ENCODE assay signal across 1 cellular context in genomic region chr17:42639484-42640474, GRCh38.
TF ChIP-seq lines count a peak whose summit lies in the region.

No MANE protein-coding gene starts in this region.

TF ChIP-seq in HEK293, 187 proteins besides CTCF, POLR2A, EP300 and RAD21 (continued from another document):
- no peak for TF ChIP-seq KLF17 (tag by site-specific recombination; IDR thresholded peaks at IDR 0.05)
- TF ChIP-seq ZNF785 (tag by site-specific recombination; IDR thresholded peaks at IDR 0.05) = no peak
- TF ChIP-seq AEBP2 (tag by site-specific recombination; IDR thresholded peaks at IDR 0.05; ENCODE audit: borderline replicate concordance) = no peak
- TF ChIP-seq ZNF366 (tag by site-specific recombination; conservative IDR thresholded peaks at IDR 0.05) = peak; percentile 43; the same call in 1 of the 2 replicates
